ENCODE assay signal across 8 cellular contexts in genomic region chr18:3297025-3297984, GRCh38. TPM values are rescaled to one million over a fixed set of nuclear protein-coding genes. Genes with fewer than 3 reads are reported as not detected.
DNase-seq lines count a peak whose midpoint lies in the region; ATAC-seq lines count a peak whose summit lies in the region.

No MANE protein-coding gene starts in this region.

- DNase-seq in ACHN (peak; percentile 94), NCI-H748 treated with DMSO at 0.1 percent for 48 hours (lab: John Stamatoyannopoulos, UW) (peak; percentile 44)
- DNase-seq in activated CD8-positive, alpha-beta memory T cell treated with anti-CD3 and anti-CD28 coated beads for 24 hours: peak; percentile 96
- peak; percentile 93 for DNase-seq in stimulated activated CD8-positive, alpha-beta memory T cell treated with anti-CD3 and anti-CD28 coated beads, Interleukin-15, amount 100 ng/mL, for 1 hour (ENCODE audit: low read depth)

- no peaks in the 10 kb centered on the region for H3K27me3 ChIP-seq in endocrine pancreas (ENCODE audit: control insufficient read depth, insufficient read depth, low read length)

- H3K4me3 ChIP-seq in endocrine pancreas (ENCODE audit: control insufficient read depth, insufficient read depth, low read length) (peak overlapping the region; percentile 3), mesodermal cell (ENCODE audit: extremely low read depth, insufficient read depth, low read length, poor library complexity, severe bottlenecking) (peak overlapping the region; percentile 74)

- 16 to 21% methylated on average over 15 of the region's 18 CpGs for WGBS in mesodermal cell (ENCODE audit: insufficient coverage in 2 of 2), 2 experiments

- in situ Hi-C loops in ACHN (cut with HindIII; ENCODE audit: low pct_ligation_motif_present, low pct_unique_long_range_greater_than_20kb, low sequenced_read_pairs): no loop called here

- H3K9me3 ChIP-seq in endocrine pancreas (ENCODE audit: control insufficient read depth, low read length): no peaks in the 10 kb centered on the region
- H3K9me3 ChIP-seq in mesodermal cell (ENCODE audit: control insufficient read depth, low read length): peaks cover 14% of the 10 kb centered on the region

- peak overlapping the region; percentile 74 for H3K27ac ChIP-seq in mesodermal cell (ENCODE audit: low read depth, low read length, severe bottlenecking)

- no peaks in the 10 kb centered on the region for H3K36me3 ChIP-seq in endocrine pancreas (ENCODE audit: control insufficient read depth, insufficient read depth, low read length)
- H3K36me3 ChIP-seq in mesodermal cell (ENCODE audit: control insufficient read depth, insufficient read depth, low read length): peaks cover 5% of the 10 kb centered on the region

- ATAC-seq in GM18870 (IDR thresholded peaks at IDR 0.05; ENCODE audit: unreplicated experiment): peak; percentile 98
- ATAC-seq in HG03103 (IDR thresholded peaks at IDR 0.05; ENCODE audit: low read depth, unreplicated experiment): peak; percentile 99

- H3K4me1 ChIP-seq in endocrine pancreas (ENCODE audit: control insufficient read depth, insufficient read depth, low read length) (no peaks in the 10 kb centered on the region), mesodermal cell (ENCODE audit: control insufficient read depth, insufficient read depth, low read length, poor library complexity, severe bottlenecking) (no peaks in the 10 kb centered on the region)

- peak overlapping the region; percentile 57 for H3K9ac ChIP-seq in endocrine pancreas (ENCODE audit: control insufficient read depth, insufficient read depth, low read length)

RNA-seq across cellular contexts. Expression of gene MYL12B, which starts 35.4 kb away (rescaled TPM):
- 436 TPM for polyA plus RNA-seq in mesodermal cell (2013, experiment 1 of 2)
- 410 TPM for polyA plus RNA-seq in mesodermal cell (2013, experiment 2 of 2)

RNA-seq across cellular contexts. Expression of gene MYL12A, which starts 49.7 kb away (rescaled TPM):
- polyA plus RNA-seq in mesodermal cell (2013, experiment 1 of 2): 586 TPM
- 589 TPM for polyA plus RNA-seq in mesodermal cell (2013, experiment 2 of 2)

Comparison
In these comparisons a context has a peak if more than half of its experiments do, and no peak if none do; other contexts are left out.
1. Peak in every context shown above with its lines: DNase-seq, ATAC-seq, H3K4me3 ChIP-seq and H3K27ac ChIP-seq.
2. DNase-seq: peak in every context shown above with its lines; median percentile 96 in activated CD8-positive, alpha-beta memory T cell treated with anti-CD3 and anti-CD28 coated beads for 24 hours; 94 in ACHN; 93 in stimulated activated CD8-positive, alpha-beta memory T cell treated with anti-CD3 and anti-CD28 coated beads, Interleukin-15, amount 100 ng/mL, for 1 hour; 44 in NCI-H748 treated with DMSO at 0.1 percent for 48 hours.